10 cellular contexts compared by ENCODE assay signal in the genomic region with DNA sequence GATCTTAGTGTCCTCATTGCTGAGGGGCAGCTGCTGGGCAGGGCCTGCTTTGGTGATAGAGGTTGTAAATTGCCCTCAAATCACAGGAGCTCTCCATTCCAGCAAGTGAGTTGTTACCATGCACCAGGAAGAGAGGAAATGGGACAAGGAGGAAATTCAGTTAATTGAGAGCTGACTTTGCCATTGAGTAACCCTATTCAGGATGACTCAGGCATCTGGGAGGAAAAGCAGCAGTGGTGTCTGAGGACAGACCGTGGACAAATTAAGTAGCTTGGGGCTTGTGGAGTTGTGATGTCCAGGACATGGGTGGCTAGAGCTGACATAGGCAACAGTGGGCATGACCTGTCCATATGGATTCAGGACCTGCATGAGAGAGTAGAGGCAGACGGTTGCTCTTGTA. TPM values are rescaled to one million over a fixed set of nuclear protein-coding genes. Genes with fewer than 3 reads are reported as not detected.
DNase-seq lines count a peak whose midpoint lies in the region; ATAC-seq and TF ChIP-seq lines count a peak whose summit lies in the region.
"Had no signal": no experiment of that assay in that cellular context is flagged by ENCODE, and none has a peak within 500 bp of the region (broad histone marks: within the 10 kb centered on the region; RNA-seq: fewer than 3 reads in every experiment).

No MANE protein-coding gene starts in this region.

- H3K9me3 ChIP-seq in ascending aorta (no peaks in the 10 kb centered on the region), gastrocnemius medialis (no peaks in the 10 kb centered on the region)

- peak; percentile 73 for DNase-seq in GM03348 (ENCODE audit: low spot score)
- DNase-seq in ascending aorta (ENCODE audit: low spot score in 2 of 2) = no peak
- DNase-seq in Right ventricle myocardium superior = no peak
- no peak for DNase-seq in gastrocnemius medialis
- no peak for DNase-seq in activated CD8-positive, alpha-beta memory T cell treated with anti-CD3 and anti-CD28 coated beads for 24 hours
- DNase-seq in cerebellar nuclear complex (lab: John Stamatoyannopoulos, UW) = no peak
- DNase-seq: activated CD8-positive, alpha-beta memory T cell treated with anti-CD3 and anti-CD28 coated beads, Interleukin-2, amount 10 ng/mL, durations not matched to agents 7 days and 5 days; stimulated activated CD4-positive, alpha-beta T cell treated with anti-CD3 and anti-CD28 coated beads, Interleukin-4, amount 100 ng/mL, for 4 hours had no signal

- H3K27me3 ChIP-seq in ascending aorta (no peaks in the 10 kb centered on the region), gastrocnemius medialis (no peaks in the 10 kb centered on the region)

- ATAC-seq in Right ventricle myocardium superior (ENCODE audit: poor library complexity) (peak; percentile 45), gastrocnemius medialis (peak; percentile 74 to 88), HG02884 (IDR thresholded peaks at IDR 0.05; ENCODE audit: unreplicated experiment) (no peak), GM18511 (IDR thresholded peaks at IDR 0.05; ENCODE audit: unreplicated experiment) (no peak)
- ATAC-seq: activated CD8-positive, alpha-beta memory T cell treated with anti-CD3 and anti-CD28 coated beads, Interleukin-2, amount 10 ng/mL, durations not matched to agents 7 days and 5 days had no signal

- TF ChIP-seq POLR2A in gastrocnemius medialis (IDR thresholded peaks at IDR 0.05) = no peak

- H3K36me3 ChIP-seq in ascending aorta (no peaks in the 10 kb centered on the region), gastrocnemius medialis (no peaks in the 10 kb centered on the region)

- H3K4me3 ChIP-seq in ascending aorta = peak overlapping the region in 1 of 2 donors; percentile 25
- no peak overlapping the region for H3K4me3 ChIP-seq in gastrocnemius medialis

- in situ Hi-C loops in gastrocnemius medialis (cut with MboI; ENCODE audit: low sequenced_read_pairs in 4 of 4) = loop anchor here in 1 of 4 donors (10.0 kb wide), 1 partner anchor 59 kb away; no protein-coding TSS in a partner anchor

- TF ChIP-seq CTCF in ascending aorta (IDR thresholded peaks at IDR 0.05) (no peak), gastrocnemius medialis (IDR thresholded peaks at IDR 0.05 in 4 of 5, conservative IDR thresholded peaks at IDR 0.05 in 1 of 5) (no peak)

- H3K27ac ChIP-seq in ascending aorta = peak overlapping the region; percentile 98 to 100
- peak overlapping the region; percentile 34 to 62 (median 47) for H3K27ac ChIP-seq in gastrocnemius medialis

- intact Hi-C loops in ascending aorta (cut with DNase I) = no loop called here
- intact Hi-C loops in Right ventricle myocardium superior (cut with DNase I) = no loop called here
- intact Hi-C loops in gastrocnemius medialis (cut with DNase I; ENCODE audit: low total_unique reads) = no loop called here

- H3K4me1 ChIP-seq in ascending aorta = peaks cover 20 to 82% of the 10 kb centered on the region in 2 donors
- peaks cover 27 to 31% of the 10 kb centered on the region in 2 donors for H3K4me1 ChIP-seq in gastrocnemius medialis

RNA-seq across cellular contexts. Expression of gene ARHGEF10L, which starts 5.9 kb away (rescaled TPM):
- total RNA-seq in ascending aorta (177 TPM), Right ventricle myocardium superior (55.6 TPM), gastrocnemius medialis (100 to 1,000 TPM in 1 of 4 donors, 10 to 100 TPM in 3; 21.2 to 111 (median 73.8) TPM)
- total RNA-seq: activated CD8-positive, alpha-beta memory T cell treated with anti-CD3 and anti-CD28 coated beads, Interleukin-2, amount 10 ng/mL, durations not matched to agents 7 days and 5 days had no signal

Comparison
In these comparisons a context has a peak if more than half of its experiments do, and no peak if none do; other contexts are left out.
1. ATAC-seq: peak in Right ventricle myocardium superior (single experiment) and gastrocnemius medialis (2 of 2); none in HG02884 (single experiment) and GM18511 (single experiment).